In genomic region chr22:38735465-38736256, GRCh38 we compare ENCODE assay signal across 11 cellular contexts. TPM values are rescaled to one million over a fixed set of nuclear protein-coding genes. Genes with fewer than 3 reads are reported as not detected.
DNase-seq lines count a peak whose midpoint lies in the region; ATAC-seq and TF ChIP-seq lines count a peak whose summit lies in the region.
"Had no signal": no experiment of that assay in that cellular context is flagged by ENCODE, and none has a peak within 500 bp of the region (broad histone marks: within the 10 kb centered on the region; RNA-seq: fewer than 3 reads in every experiment).

No MANE protein-coding gene starts in this region.

- H3K27me3 ChIP-seq in left ventricle myocardium inferior (ENCODE audit: low read depth), result no peaks in the 10 kb centered on the region
- H3K27me3 ChIP-seq in right atrium auricular region, result no peaks in the 10 kb centered on the region
- H3K27me3 ChIP-seq in lower lobe of right lung (ENCODE audit: low read depth), result no peaks in the 10 kb centered on the region
- H3K27me3 ChIP-seq: tibial nerve had no signal

- H3K9me3 ChIP-seq in left ventricle myocardium inferior (replicated peaks), result no peaks in the 10 kb centered on the region
- no peaks in the 10 kb centered on the region for H3K9me3 ChIP-seq in right atrium auricular region
- no peaks in the 10 kb centered on the region for H3K9me3 ChIP-seq in lower lobe of right lung
- H3K9me3 ChIP-seq: tibial nerve had no signal

- no peaks in the 10 kb centered on the region for H3K9me3 Mint-ChIP-seq in activated CD8-positive, alpha-beta T cell treated with anti-CD3 and anti-CD28 coated beads for 36 hours

- POLR2A ChIA-PET in activated CD8-positive, alpha-beta T cell treated with anti-CD3 and anti-CD28 coated beads for 36 hours (lab: Charles Lee), result interaction anchor here (0.7 to 41.0 kb wide), 3 partner anchors 6 to 254 kb away, joined by 3 to 905 read pairs (median 905); partner anchors contain the start of genes GTPBP1 and SUN2

- H3K27me3 Mint-ChIP-seq in activated CD8-positive, alpha-beta T cell treated with anti-CD3 and anti-CD28 coated beads for 36 hours, result no peaks in the 10 kb centered on the region

- peak; percentile 7 for DNase-seq in left ventricle myocardium inferior
- no peak for DNase-seq in right atrium auricular region (ENCODE audit: low spot score)
- DNase-seq in activated CD8-positive, alpha-beta T cell treated with anti-CD3 and anti-CD28 coated beads for 36 hours, result no peak
- peak; percentile 65 for DNase-seq in lower lobe of right lung
- no peak for DNase-seq in stimulated activated CD4-positive, alpha-beta T cell treated with anti-CD3 and anti-CD28 coated beads, Interleukin-4, amount 100 ng/mL, for 4 hours
- DNase-seq in NCI-H1105 (lab: John Stamatoyannopoulos, UW), result no peak
- no peak for DNase-seq in occipital lobe (lab: John Stamatoyannopoulos, UW)
- DNase-seq: mammary epithelial cell, NCI-H774 had no signal

- H3K27ac ChIP-seq in left ventricle myocardium inferior (replicated peaks), result peak overlapping the region; percentile 84
- no peak overlapping the region for H3K27ac ChIP-seq in right atrium auricular region
- peak overlapping the region; percentile 6 for H3K27ac ChIP-seq in lower lobe of right lung

- H3K36me3 Mint-ChIP-seq in activated CD8-positive, alpha-beta T cell treated with anti-CD3 and anti-CD28 coated beads for 36 hours (ENCODE audit: low read depth), result peaks cover 48% of the 10 kb centered on the region

- no peak overlapping the region for H3K4me3 Mint-ChIP-seq in activated CD8-positive, alpha-beta T cell treated with anti-CD3 and anti-CD28 coated beads for 36 hours

- peak; percentile 37 for ATAC-seq in activated CD8-positive, alpha-beta T cell treated with anti-CD3 and anti-CD28 coated beads for 36 hours
- ATAC-seq in lower lobe of right lung, result peak; percentile 44 to 60
- no peak for ATAC-seq in GM21825 (IDR thresholded peaks at IDR 0.05; ENCODE audit: unreplicated experiment)

- H3K4me1 ChIP-seq in left ventricle myocardium inferior, result peaks cover 66% of the 10 kb centered on the region
- peaks cover 0 to 39% of the 10 kb centered on the region in 2 donors for H3K4me1 ChIP-seq in right atrium auricular region
- H3K4me1 ChIP-seq in lower lobe of right lung, result peaks cover 31% of the 10 kb centered on the region

- TF ChIP-seq CTCF in left ventricle myocardium inferior (IDR thresholded peaks at IDR 0.05; ENCODE audit: borderline replicate concordance), result no peak
- no peak for TF ChIP-seq CTCF in right atrium auricular region (IDR thresholded peaks at IDR 0.05)
- no peak for TF ChIP-seq CTCF in activated CD8-positive, alpha-beta T cell treated with anti-CD3 and anti-CD28 coated beads for 36 hours (IDR thresholded peaks at IDR 0.05)
- no peak for TF ChIP-seq CTCF in lower lobe of right lung (IDR thresholded peaks at IDR 0.05)

- H3K27ac Mint-ChIP-seq in activated CD8-positive, alpha-beta T cell treated with anti-CD3 and anti-CD28 coated beads for 36 hours, result peak overlapping the region; percentile 85

- no peak overlapping the region for H3K4me3 ChIP-seq in left ventricle myocardium inferior
- no peak overlapping the region for H3K4me3 ChIP-seq in right atrium auricular region
- H3K4me3 ChIP-seq in lower lobe of right lung, result no peak overlapping the region
- H3K4me3 ChIP-seq: tibial nerve had no signal

- intact Hi-C loops in left ventricle myocardium inferior (cut with micrococcal nuclease) (no loop called here), lower lobe of right lung (cut with DNase I) (no loop called here)
- intact Hi-C loops in activated CD8-positive, alpha-beta T cell treated with anti-CD3 and anti-CD28 coated beads for 36 hours (cut with micrococcal nuclease), result no loop called here

- H3K36me3 ChIP-seq in left ventricle myocardium inferior, result peaks cover 72% of the 10 kb centered on the region
- H3K36me3 ChIP-seq in right atrium auricular region, result peaks cover 72% of the 10 kb centered on the region
- H3K36me3 ChIP-seq in lower lobe of right lung, result peaks cover 99% of the 10 kb centered on the region

- H3K4me1 Mint-ChIP-seq in activated CD8-positive, alpha-beta T cell treated with anti-CD3 and anti-CD28 coated beads for 36 hours (ENCODE audit: low read depth), result peaks cover 42% of the 10 kb centered on the region

- CTCF ChIA-PET in activated CD8-positive, alpha-beta T cell treated with anti-CD3 and anti-CD28 coated beads for 36 hours (lab: Charles Lee), result interaction anchor here (1.0 to 6.2 kb wide), 6 partner anchors 7 to 30 kb away, joined by 3 to 73 read pairs (median 26); no protein-coding TSS in a partner anchor

RNA-seq across cellular contexts. Expression of gene SUN2, which starts 20.1 kb away (rescaled TPM):
- total RNA-seq in left ventricle myocardium inferior (116 TPM), right atrium auricular region (100 to 1,000 TPM; 155 to 252 TPM), lower lobe of right lung (209 TPM), occipital lobe (78.1 TPM)
- 100 to 1,000 TPM; 101 to 107 TPM for total RNA-seq in activated CD8-positive, alpha-beta T cell treated with anti-CD3 and anti-CD28 coated beads for 36 hours

RNA-seq across cellular contexts. Expression of gene GTPBP1, which starts 29.9 kb away (rescaled TPM):
- total RNA-seq in left ventricle myocardium inferior (28.9 TPM), right atrium auricular region (10 to 100 TPM; 23.2 to 32.2 TPM), lower lobe of right lung (66.7 TPM), occipital lobe (32.1 TPM)
- 10 to 100 TPM; 93.3 to 97.6 TPM for total RNA-seq in activated CD8-positive, alpha-beta T cell treated with anti-CD3 and anti-CD28 coated beads for 36 hours

RNA-seq across cellular contexts. Expression of gene JOSD1, which starts 34.9 kb away (rescaled TPM):
- total RNA-seq in left ventricle myocardium inferior, result 18.7 TPM
- 10 to 100 TPM; 20.0 to 37.3 TPM for total RNA-seq in right atrium auricular region
- 10 to 100 TPM; 84.7 to 88.1 TPM for total RNA-seq in activated CD8-positive, alpha-beta T cell treated with anti-CD3 and anti-CD28 coated beads for 36 hours
- 44.7 TPM for total RNA-seq in lower lobe of right lung
- total RNA-seq in occipital lobe, result 66.1 TPM

RNA-seq across cellular contexts. Expression of gene TOMM22, which starts 53.9 kb away (rescaled TPM):
- total RNA-seq in left ventricle myocardium inferior, result 66.6 TPM
- 10 to 100 TPM; 36.9 to 42.5 TPM for total RNA-seq in right atrium auricular region
- 100 to 1,000 TPM; 155 to 158 TPM for total RNA-seq in activated CD8-positive, alpha-beta T cell treated with anti-CD3 and anti-CD28 coated beads for 36 hours
- total RNA-seq in lower lobe of right lung, result 42.2 TPM
- 54.7 TPM for total RNA-seq in occipital lobe

RNA-seq across cellular contexts. Expression of gene DNAL4, which starts 58.3 kb away (rescaled TPM):
- total RNA-seq in left ventricle myocardium inferior (10.0 TPM), right atrium auricular region (10 to 100 TPM; 12.3 TPM), lower lobe of right lung (21.3 TPM), occipital lobe (17.3 TPM)
- 1 to 10 TPM; 5.5 to 6.0 TPM for total RNA-seq in activated CD8-positive, alpha-beta T cell treated with anti-CD3 and anti-CD28 coated beads for 36 hours

Comparison
In these comparisons a context has a peak if more than half of its experiments do, and no peak if none do; other contexts are left out.
1. DNase-seq: peak in left ventricle myocardium inferior (single experiment) and lower lobe of right lung (single experiment); none in right atrium auricular region (single experiment), activated CD8-positive, alpha-beta T cell treated with anti-CD3 and anti-CD28 coated beads for 36 hours (single experiment), stimulated activated CD4-positive, alpha-beta T cell treated with anti-CD3 and anti-CD28 coated beads, Interleukin-4, amount 100 ng/mL, for 4 hours (0 of 2), NCI-H1105 (single experiment) and occipital lobe (single experiment).
2. H3K27ac ChIP-seq: peak in left ventricle myocardium inferior (single experiment) and lower lobe of right lung (single experiment); none in right atrium auricular region (0 of 2).